Comparison of ENCODE assay signal across 21 cellular contexts in genomic region chr11:67230406-67230805, GRCh38. TPM values are rescaled to one million over a fixed set of nuclear protein-coding genes. Genes with fewer than 3 reads are reported as not detected.
DNase-seq lines count a peak whose midpoint lies in the region; ATAC-seq and TF ChIP-seq lines count a peak whose summit lies in the region.
"Had no signal": no experiment of that assay in that cellular context is flagged by ENCODE, and none has a peak within 500 bp of the region (broad histone marks: within the 10 kb centered on the region; RNA-seq: fewer than 3 reads in every experiment).

No MANE protein-coding gene starts in this region.

- H3K4me3 Mint-ChIP-seq in activated naive CD8-positive, alpha-beta T cell treated with anti-CD3 and anti-CD28 coated beads for 36 hours, result no peak overlapping the region
- no peak overlapping the region for H3K4me3 Mint-ChIP-seq in activated naive CD8-positive, alpha-beta T cell treated with anti-CD3 and anti-CD28 coated beads, Interleukin-2, amount 50 U/mL, for 24 hours
- no peak overlapping the region for H3K4me3 Mint-ChIP-seq in activated naive CD8-positive, alpha-beta T cell treated with anti-CD3 and anti-CD28 coated beads, Interleukin-2, amount 10 ng/mL, durations not matched to agents 7 days and 5 days
- no peak overlapping the region for H3K4me3 Mint-ChIP-seq in naive thymus-derived CD4-positive, alpha-beta T cell
- H3K4me3 Mint-ChIP-seq: CD4-positive, CD25-positive, alpha-beta regulatory T cell had no signal

- no peak for DNase-seq in activated naive CD8-positive, alpha-beta T cell treated with anti-CD3 and anti-CD28 coated beads for 36 hours
- DNase-seq in activated naive CD8-positive, alpha-beta T cell treated with anti-CD3 and anti-CD28 coated beads, Interleukin-2, amount 50 U/mL, for 24 hours, result no peak
- DNase-seq in NB4 (ENCODE audit: low read depth), result peak; percentile 28
- no peak for DNase-seq in activated naive CD8-positive, alpha-beta T cell treated with anti-CD3 and anti-CD28 coated beads, Interleukin-2, amount 10 ng/mL, durations not matched to agents 7 days and 5 days
- DNase-seq in naive thymus-derived CD4-positive, alpha-beta T cell, result no peak
- no peak for DNase-seq in lower leg skin (ENCODE audit: low spot score in 2 of 2)
- no peak for DNase-seq in midbrain (lab: John Stamatoyannopoulos, UW)
- DNase-seq: activated CD4-positive, alpha-beta T cell treated with anti-CD3 and anti-CD28 coated beads for 4 hours; anterior cingulate cortex; CD4-positive, CD25-positive, alpha-beta regulatory T cell; central memory CD4-positive, alpha-beta T cell; dermis blood vessel endothelial cell; head of caudate nucleus; kidney glomerular epithelial cell; NCI-H2171 treated with DMSO at 0.1 percent for 48 hours; NCI-H524 treated with DMSO at 0.1 percent for 48 hours; psoas muscle; RPMI8226; transverse colon had no signal

- CTCF ChIA-PET in naive thymus-derived CD4-positive, alpha-beta T cell (lab: Charles Lee), result interaction anchor here (0.6 kb wide), 1 partner anchor 485 kb away, joined by 4 read pairs; no protein-coding TSS in a partner anchor

- intact Hi-C loops in naive thymus-derived CD4-positive, alpha-beta T cell (cut with micrococcal nuclease), result loop anchor here in 1 of 2 donors (5.0 kb wide), 1 partner anchor 388 kb away; the partner anchor contains the start of gene RCE1
- intact Hi-C loops in lower leg skin (cut with DNase I; ENCODE audit: low total_unique reads), result no loop called here

- peaks cover 14% of the 10 kb centered on the region for H3K4me1 Mint-ChIP-seq in activated naive CD8-positive, alpha-beta T cell treated with anti-CD3 and anti-CD28 coated beads for 36 hours
- H3K4me1 Mint-ChIP-seq in activated naive CD8-positive, alpha-beta T cell treated with anti-CD3 and anti-CD28 coated beads, Interleukin-2, amount 50 U/mL, for 24 hours, result peaks cover 15% of the 10 kb centered on the region
- H3K4me1 Mint-ChIP-seq in activated naive CD8-positive, alpha-beta T cell treated with anti-CD3 and anti-CD28 coated beads, Interleukin-2, amount 10 ng/mL, durations not matched to agents 7 days and 5 days, result peaks cover 21% of the 10 kb centered on the region
- peaks cover 11 to 33% (median 24%) of the 10 kb centered on the region in 7 donors for H3K4me1 Mint-ChIP-seq in naive thymus-derived CD4-positive, alpha-beta T cell

- no peaks in the 10 kb centered on the region for H3K27me3 ChIP-seq in naive thymus-derived CD4-positive, alpha-beta T cell (ENCODE audit: control insufficient read depth in 2 of 2, insufficient read depth in 2 of 2, low read length in 2 of 2)
- H3K27me3 ChIP-seq: neutrophil, transverse colon had no signal

- H3K4me3 ChIP-seq in NB4 (ENCODE audit: low read depth, low read length) (no peak overlapping the region), lower leg skin (ENCODE audit: low read depth, poor library complexity, severe bottlenecking) (no peak overlapping the region)
- no peak overlapping the region for H3K4me3 ChIP-seq in naive thymus-derived CD4-positive, alpha-beta T cell (ENCODE audit: low read length)
- H3K4me3 ChIP-seq: psoas muscle, transverse colon had no signal

- H3K27ac Mint-ChIP-seq in activated naive CD8-positive, alpha-beta T cell treated with anti-CD3 and anti-CD28 coated beads for 36 hours, result peak overlapping the region; percentile 43
- no peak overlapping the region for H3K27ac Mint-ChIP-seq in activated naive CD8-positive, alpha-beta T cell treated with anti-CD3 and anti-CD28 coated beads, Interleukin-2, amount 50 U/mL, for 24 hours
- peak overlapping the region; percentile 9 for H3K27ac Mint-ChIP-seq in activated naive CD8-positive, alpha-beta T cell treated with anti-CD3 and anti-CD28 coated beads, Interleukin-2, amount 10 ng/mL, durations not matched to agents 7 days and 5 days
- peak overlapping the region in 5 of 9 donors; percentile 38 to 62 (median 41) for H3K27ac Mint-ChIP-seq in naive thymus-derived CD4-positive, alpha-beta T cell

- POLR2A ChIA-PET in activated naive CD8-positive, alpha-beta T cell treated with anti-CD3 and anti-CD28 coated beads, Interleukin-2, amount 10 ng/mL, durations not matched to agents 7 days and 5 days (lab: Charles Lee), result interaction anchor here (0.7 to 1.1 kb wide), 2 partner anchors 10 to 36 kb away, joined by 3 to 5 read pairs; no protein-coding TSS in a partner anchor
- POLR2A ChIA-PET in naive thymus-derived CD4-positive, alpha-beta T cell (lab: Charles Lee), result interaction anchor here (1.1 to 1.2 kb wide), 2 partner anchors 9 to 11 kb away, joined by 3 to 5 read pairs; no protein-coding TSS in a partner anchor

- 89 to 93% methylated on average over 3 of the region's 3 CpGs for WGBS in lower leg skin, 2 donors

- no peak for TF ChIP-seq CTCF in NB4 (IDR thresholded peaks at IDR 0.05; ENCODE audit: low read depth, low read length)
- no peak for TF ChIP-seq CTCF in lower leg skin (IDR thresholded peaks at IDR 0.05)

- no peaks in the 10 kb centered on the region for H3K27me3 Mint-ChIP-seq in activated naive CD8-positive, alpha-beta T cell treated with anti-CD3 and anti-CD28 coated beads for 36 hours
- H3K27me3 Mint-ChIP-seq in activated naive CD8-positive, alpha-beta T cell treated with anti-CD3 and anti-CD28 coated beads, Interleukin-2, amount 50 U/mL, for 24 hours, result no peaks in the 10 kb centered on the region
- H3K27me3 Mint-ChIP-seq in activated naive CD8-positive, alpha-beta T cell treated with anti-CD3 and anti-CD28 coated beads, Interleukin-2, amount 10 ng/mL, durations not matched to agents 7 days and 5 days, result no peaks in the 10 kb centered on the region
- no peaks in the 10 kb centered on the region for H3K27me3 Mint-ChIP-seq in naive thymus-derived CD4-positive, alpha-beta T cell
- H3K27me3 Mint-ChIP-seq: CD4-positive, CD25-positive, alpha-beta regulatory T cell had no signal

- TF ChIP-seq POLR2A in NB4 (IDR thresholded peaks at IDR 0.05; ENCODE audit: extremely low read depth, insufficient read length), result no peak
- no peak for TF ChIP-seq POLR2A in lower leg skin (IDR thresholded peaks at IDR 0.05)

- H3K36me3 Mint-ChIP-seq in activated naive CD8-positive, alpha-beta T cell treated with anti-CD3 and anti-CD28 coated beads for 36 hours, result peaks cover 23% of the 10 kb centered on the region
- peaks cover 35% of the 10 kb centered on the region for H3K36me3 Mint-ChIP-seq in activated naive CD8-positive, alpha-beta T cell treated with anti-CD3 and anti-CD28 coated beads, Interleukin-2, amount 50 U/mL, for 24 hours (ENCODE audit: low read depth)
- H3K36me3 Mint-ChIP-seq in activated naive CD8-positive, alpha-beta T cell treated with anti-CD3 and anti-CD28 coated beads, Interleukin-2, amount 10 ng/mL, durations not matched to agents 7 days and 5 days, result peaks cover 36% of the 10 kb centered on the region
- H3K36me3 Mint-ChIP-seq in naive thymus-derived CD4-positive, alpha-beta T cell, result peaks cover 0 to 38% (median 11%) of the 10 kb centered on the region in 5 donors

- H3K36me3 ChIP-seq in naive thymus-derived CD4-positive, alpha-beta T cell (ENCODE audit: control insufficient read depth in 2 of 3, insufficient read depth in 3 of 3, low read length in 3 of 3), result peaks cover 14 to 42% (median 26%) of the 10 kb centered on the region in 3 experiments

- no peaks in the 10 kb centered on the region for H3K9me3 ChIP-seq in naive thymus-derived CD4-positive, alpha-beta T cell (ENCODE audit: control insufficient read depth in 2 of 3, low read length in 3 of 3)
- H3K9me3 ChIP-seq: neutrophil, psoas muscle, transverse colon had no signal

- no peak for ATAC-seq in activated naive CD8-positive, alpha-beta T cell treated with anti-CD3 and anti-CD28 coated beads, Interleukin-2, amount 50 U/mL, for 24 hours
- no peak for ATAC-seq in activated naive CD8-positive, alpha-beta T cell treated with anti-CD3 and anti-CD28 coated beads, Interleukin-2, amount 10 ng/mL, durations not matched to agents 7 days and 5 days (ENCODE audit: low read depth)
- no peak for ATAC-seq in naive thymus-derived CD4-positive, alpha-beta T cell
- no peak for ATAC-seq in HG03135 (IDR thresholded peaks at IDR 0.05; ENCODE audit: unreplicated experiment)
- ATAC-seq: psoas muscle had no signal

- H3K4me1 ChIP-seq in naive thymus-derived CD4-positive, alpha-beta T cell (ENCODE audit: control insufficient read depth in 2 of 2, insufficient read depth in 2 of 2, low read length in 2 of 2), result no peaks in the 10 kb centered on the region
- H3K4me1 ChIP-seq: psoas muscle had no signal

- H3K27ac ChIP-seq in naive thymus-derived CD4-positive, alpha-beta T cell (ENCODE audit: low read depth, low read length), result no peak overlapping the region
- H3K27ac ChIP-seq: neutrophil, psoas muscle, transverse colon had no signal

- H3K9me3 Mint-ChIP-seq in activated naive CD8-positive, alpha-beta T cell treated with anti-CD3 and anti-CD28 coated beads for 36 hours, result no peaks in the 10 kb centered on the region
- H3K9me3 Mint-ChIP-seq in activated naive CD8-positive, alpha-beta T cell treated with anti-CD3 and anti-CD28 coated beads, Interleukin-2, amount 50 U/mL, for 24 hours, result no peaks in the 10 kb centered on the region
- no peaks in the 10 kb centered on the region for H3K9me3 Mint-ChIP-seq in activated naive CD8-positive, alpha-beta T cell treated with anti-CD3 and anti-CD28 coated beads, Interleukin-2, amount 10 ng/mL, durations not matched to agents 7 days and 5 days
- H3K9me3 Mint-ChIP-seq in naive thymus-derived CD4-positive, alpha-beta T cell, result peaks cover 0 to 1% (median 0%) of the 10 kb centered on the region in 11 donors
- H3K9me3 Mint-ChIP-seq: CD4-positive, CD25-positive, alpha-beta regulatory T cell had no signal

RNA-seq across cellular contexts. Expression of gene GRK2, which starts 35.9 kb away (rescaled TPM):
- 100 to 1,000 TPM; 211 to 219 TPM for total RNA-seq in activated naive CD8-positive, alpha-beta T cell treated with anti-CD3 and anti-CD28 coated beads for 36 hours
- total RNA-seq in activated naive CD8-positive, alpha-beta T cell treated with anti-CD3 and anti-CD28 coated beads, Interleukin-2, amount 10 ng/mL, durations not matched to agents 7 days and 5 days, result 100 to 1,000 TPM; 325 to 341 TPM
- total RNA-seq in naive thymus-derived CD4-positive, alpha-beta T cell, result 100 to 1,000 TPM; 305 to 399 (median 322) TPM
- polyA plus RNA-seq in naive thymus-derived CD4-positive, alpha-beta T cell, result 10 to 100 TPM; 18.5 to 38.0 TPM
- 100 to 1,000 TPM in 3 of 4 donors, 10 to 100 TPM in 1; 81.1 to 127 (median 114) TPM for total RNA-seq in lower leg skin

RNA-seq across cellular contexts. Expression of gene ANKRD13D, which starts 58.7 kb away (rescaled TPM):
- total RNA-seq in activated naive CD8-positive, alpha-beta T cell treated with anti-CD3 and anti-CD28 coated beads for 36 hours, result 10 to 100 TPM; 52.0 to 55.7 TPM
- total RNA-seq in activated naive CD8-positive, alpha-beta T cell treated with anti-CD3 and anti-CD28 coated beads, Interleukin-2, amount 10 ng/mL, durations not matched to agents 7 days and 5 days, result 100 to 1,000 TPM; 185 to 207 TPM
- 100 to 1,000 TPM; 161 to 286 (median 191) TPM for total RNA-seq in naive thymus-derived CD4-positive, alpha-beta T cell
- polyA plus RNA-seq in naive thymus-derived CD4-positive, alpha-beta T cell, result 10 to 100 TPM in 1 of 2 donors, 1 to 10 TPM in 1; 6.3 to 19.5 TPM
- 10 to 100 TPM; 60.5 to 84.7 (median 72.8) TPM for total RNA-seq in lower leg skin
